In genomic region chr5:160463775-160464465, GRCh38 we compare ENCODE assay signal across 10 cellular contexts. TPM values are rescaled to one million over a fixed set of nuclear protein-coding genes. Genes with fewer than 3 reads are reported as not detected.
DNase-seq lines count a peak whose midpoint lies in the region; ATAC-seq and TF ChIP-seq lines count a peak whose summit lies in the region.
"Had no signal": no experiment of that assay in that cellular context is flagged by ENCODE, and none has a peak within 500 bp of the region (broad histone marks: within the 10 kb centered on the region; RNA-seq: fewer than 3 reads in every experiment).

No MANE protein-coding gene starts in this region.

- no peaks in the 10 kb centered on the region for H3K4me1 ChIP-seq in neural progenitor cell
- H3K4me1 ChIP-seq: uterus had no signal

- H3K4me3 Mint-ChIP-seq in activated T-helper 17 cell treated with anti-CD3 and anti-CD28 coated beads, Interleukin-2, amount 50 U/mL, for 72 hours, result peak overlapping the region; percentile 50
- no peak overlapping the region for H3K4me3 Mint-ChIP-seq in neural progenitor cell

- in situ Hi-C loops in Caki2 (cut with HindIII; ENCODE audit: low pct_unique_long_range_greater_than_20kb, low sequenced_read_pairs), result no loop called here

- no peaks in the 10 kb centered on the region for H3K27me3 ChIP-seq in neural progenitor cell
- H3K27me3 ChIP-seq: uterus had no signal

- H3K36me3 ChIP-seq in neural progenitor cell, result no peaks in the 10 kb centered on the region
- H3K36me3 ChIP-seq: uterus had no signal

- H3K27ac Mint-ChIP-seq in activated T-helper 17 cell treated with anti-CD3 and anti-CD28 coated beads, Interleukin-2, amount 50 U/mL, for 72 hours, result peak overlapping the region; percentile 58
- H3K27ac Mint-ChIP-seq in neural progenitor cell, result no peak overlapping the region

- no peaks in the 10 kb centered on the region for H4K20me1 ChIP-seq in neural progenitor cell (ENCODE audit: low read depth)

- DNase-seq in Caki2 (ENCODE audit: low read depth) (peak; percentile 89), HT1080 (ENCODE audit: low read depth) (peak; percentile 92), lung microvascular endothelial cell (ENCODE audit: low read depth in 2 of 2) (peak; percentile 91 to 96), DMS114 treated with DMSO at 0.1 percent for 48 hours (lab: John Stamatoyannopoulos, UW; ENCODE audit: unreplicated experiment) (no peak), neural progenitor cell (ENCODE audit: low spot score) (no peak)
- DNase-seq: NCI-H1105, uterus had no signal

- no peak overlapping the region for H3K9ac ChIP-seq in neural progenitor cell

- no peak overlapping the region for H3K27ac ChIP-seq in neural progenitor cell
- H3K27ac ChIP-seq: uterus had no signal

- H3F3A ChIP-seq in neural progenitor cell (ENCODE audit: low read depth), result no peaks in the 10 kb centered on the region

- ATAC-seq in activated T-helper 17 cell treated with anti-CD3 and anti-CD28 coated beads, Interleukin-2, amount 50 U/mL, for 72 hours (replicated peaks), result no peak
- ATAC-seq in HG03025 (IDR thresholded peaks at IDR 0.05; ENCODE audit: low FRiP score, unreplicated experiment) (no peak), HG03196 (IDR thresholded peaks at IDR 0.05; ENCODE audit: unreplicated experiment) (no peak)

- H3K79me2 ChIP-seq in neural progenitor cell (ENCODE audit: low read depth), result no peaks in the 10 kb centered on the region

- no peak overlapping the region for H3K4me2 ChIP-seq in neural progenitor cell

- no peaks in the 10 kb centered on the region for H3K9me3 Mint-ChIP-seq in activated T-helper 17 cell treated with anti-CD3 and anti-CD28 coated beads, Interleukin-2, amount 50 U/mL, for 72 hours
- peaks cover 8% of the 10 kb centered on the region for H3K9me3 Mint-ChIP-seq in neural progenitor cell

- H2AFZ ChIP-seq in neural progenitor cell (replicated peaks), result no peak overlapping the region

- H3K9me3 ChIP-seq in neural progenitor cell (ENCODE audit: low read depth), result no peaks in the 10 kb centered on the region
- H3K9me3 ChIP-seq: uterus had no signal

- peaks cover 12% of the 10 kb centered on the region for H3K36me3 Mint-ChIP-seq in activated T-helper 17 cell treated with anti-CD3 and anti-CD28 coated beads, Interleukin-2, amount 50 U/mL, for 72 hours (ENCODE audit: low read depth)
- no peaks in the 10 kb centered on the region for H3K36me3 Mint-ChIP-seq in neural progenitor cell

- no peak overlapping the region for H3K4me3 ChIP-seq in neural progenitor cell
- H3K4me3 ChIP-seq: uterus had no signal

- no peak for TF ChIP-seq CTCF in neural progenitor cell (IDR thresholded peaks at IDR 0.05)

- no peaks in the 10 kb centered on the region for H3K27me3 Mint-ChIP-seq in activated T-helper 17 cell treated with anti-CD3 and anti-CD28 coated beads, Interleukin-2, amount 50 U/mL, for 72 hours
- no peaks in the 10 kb centered on the region for H3K27me3 Mint-ChIP-seq in neural progenitor cell (ENCODE audit: insufficient read depth, low read depth)

- peaks cover 29% of the 10 kb centered on the region for H3K4me1 Mint-ChIP-seq in activated T-helper 17 cell treated with anti-CD3 and anti-CD28 coated beads, Interleukin-2, amount 50 U/mL, for 72 hours
- H3K4me1 Mint-ChIP-seq in neural progenitor cell, result peaks cover 6% of the 10 kb centered on the region

RNA-seq across cellular contexts. Expression of gene PTTG1, which starts 42.3 kb away (rescaled TPM):
- 973 and 1,427 TPM in 2 replicates for total RNA-seq in Caki2 (2014; rRNA removed; shearing (Covaris generic); ENCODE audit: low replicate concordance)
- 307 and 313 TPM in 2 replicates for total RNA-seq in HT1080 (2014; rRNA removed; shearing (Covaris generic))
- 255 and 439 TPM in 2 replicates for polyA plus RNA-seq in HT1080 (2015; cell fraction: cytosol; rRNA removed)
- 200 and 257 TPM in 2 replicates for polyA plus RNA-seq in HT1080 (2015; cell fraction: nucleus; rRNA removed)
- total RNA-seq in activated T-helper 17 cell treated with anti-CD3 and anti-CD28 coated beads, Interleukin-2, amount 50 U/mL, for 72 hours, result 100 to 1,000 TPM; 172 to 221 TPM
- total RNA-seq in lung microvascular endothelial cell, result 25.8 and 64.3 TPM in 2 replicates
- total RNA-seq in neural progenitor cell (ENCODE audit: low replicate concordance), result 425 and 435 TPM in 2 replicates

RNA-seq across cellular contexts. Expression of gene SLU7, which starts 45.0 kb away (rescaled TPM):
- total RNA-seq in Caki2 (2014; rRNA removed; shearing (Covaris generic); ENCODE audit: low replicate concordance), result 73.8 and 114 TPM in 2 replicates
- 64.9 and 67.0 TPM in 2 replicates for total RNA-seq in HT1080 (2014; rRNA removed; shearing (Covaris generic))
- 52.5 and 75.5 TPM in 2 replicates for polyA plus RNA-seq in HT1080 (2015; cell fraction: cytosol; rRNA removed)
- 93.3 and 113 TPM in 2 replicates for polyA plus RNA-seq in HT1080 (2015; cell fraction: nucleus; rRNA removed)
- total RNA-seq in activated T-helper 17 cell treated with anti-CD3 and anti-CD28 coated beads, Interleukin-2, amount 50 U/mL, for 72 hours, result 10 to 100 TPM; 33.2 to 53.7 TPM
- total RNA-seq in lung microvascular endothelial cell, result 41.4 and 67.3 TPM in 2 replicates
- 41.2 and 48.5 TPM in 2 replicates for total RNA-seq in neural progenitor cell (ENCODE audit: low replicate concordance)

Comparison
In these comparisons a context has a peak if more than half of its experiments do, and no peak if none do; other contexts are left out.
1. DNase-seq: peak in Caki2 (single experiment), HT1080 (single experiment) and lung microvascular endothelial cell (2 of 2); none in DMS114 treated with DMSO at 0.1 percent for 48 hours (single experiment) and neural progenitor cell (single experiment).